9 cellular contexts compared by ENCODE assay signal in genomic region chrX:49167740-49168108, GRCh38. TPM values are rescaled to one million over a fixed set of nuclear protein-coding genes. Genes with fewer than 3 reads are reported as not detected.
DNase-seq lines count a peak whose midpoint lies in the region; ATAC-seq, FAIRE-seq and TF ChIP-seq lines count a peak whose summit lies in the region.
"Had no signal": no experiment of that assay in that cellular context is flagged by ENCODE, and none has a peak within 500 bp of the region (broad histone marks: within the 10 kb centered on the region; RNA-seq: fewer than 3 reads in every experiment).

No MANE protein-coding gene starts in this region.

- no peak for ATAC-seq in activated naive CD8-positive, alpha-beta T cell treated with anti-CD3 and anti-CD28 coated beads, Interleukin-2, amount 50 U/mL, for 24 hours
- ATAC-seq in GM21529 (IDR thresholded peaks at IDR 0.05; ENCODE audit: unreplicated experiment) (no peak), HG02885 (IDR thresholded peaks at IDR 0.05; ENCODE audit: poor library complexity, unreplicated experiment) (no peak)

- no peak for TF ChIP-seq CTCF in kidney (IDR thresholded peaks at IDR 0.05; ENCODE audit: borderline replicate concordance, extremely low read depth, insufficient read depth)

- DNase-seq in T-helper 1 cell = no peak
- DNase-seq in activated naive CD8-positive, alpha-beta T cell treated with anti-CD3 and anti-CD28 coated beads, Interleukin-2, amount 50 U/mL, for 24 hours = no peak
- DNase-seq in kidney = no peak
- DNase-seq in occipital lobe (lab: John Stamatoyannopoulos, UW) = no peak

- H3K4me3 ChIP-seq in kidney (ENCODE audit: low read length in 2 of 2) = peak overlapping the region; percentile 24 to 35
- peak overlapping the region; percentile 38 to 53 (median 48) for H3K4me3 ChIP-seq in subcutaneous abdominal adipose tissue (ENCODE audit: low read depth in 1 of 5, low read length in 5 of 5)

- H3K27me3 Mint-ChIP-seq in T-helper 1 cell treated with Interleukin-12 subunit alpha and Interleukin-12 subunit beta and Interleukin-4 antibody, amounts not matched to agents 30 μg/mL and 1 μg/mL, for 36 hours (ENCODE audit: low read depth) = no peaks in the 10 kb centered on the region
- H3K27me3 Mint-ChIP-seq in activated naive CD8-positive, alpha-beta T cell treated with anti-CD3 and anti-CD28 coated beads, Interleukin-2, amount 50 U/mL, for 24 hours = no peaks in the 10 kb centered on the region

- no peaks in the 10 kb centered on the region for H3K9me3 Mint-ChIP-seq in T-helper 1 cell treated with Interleukin-12 subunit alpha and Interleukin-12 subunit beta and Interleukin-4 antibody, amounts not matched to agents 30 μg/mL and 1 μg/mL, for 36 hours
- H3K9me3 Mint-ChIP-seq in activated naive CD8-positive, alpha-beta T cell treated with anti-CD3 and anti-CD28 coated beads, Interleukin-2, amount 50 U/mL, for 24 hours = no peaks in the 10 kb centered on the region

- peak overlapping the region; percentile 80 for H3K4me3 Mint-ChIP-seq in T-helper 1 cell treated with Interleukin-12 subunit alpha and Interleukin-12 subunit beta and Interleukin-4 antibody, amounts not matched to agents 30 μg/mL and 1 μg/mL, for 36 hours
- peak overlapping the region; percentile 84 for H3K4me3 Mint-ChIP-seq in activated naive CD8-positive, alpha-beta T cell treated with anti-CD3 and anti-CD28 coated beads, Interleukin-2, amount 50 U/mL, for 24 hours

- peaks cover 26% of the 10 kb centered on the region for H3K4me1 Mint-ChIP-seq in T-helper 1 cell treated with Interleukin-12 subunit alpha and Interleukin-12 subunit beta and Interleukin-4 antibody, amounts not matched to agents 30 μg/mL and 1 μg/mL, for 36 hours (ENCODE audit: low read depth)
- peaks cover 43% of the 10 kb centered on the region for H3K4me1 Mint-ChIP-seq in activated naive CD8-positive, alpha-beta T cell treated with anti-CD3 and anti-CD28 coated beads, Interleukin-2, amount 50 U/mL, for 24 hours

- H3K36me3 ChIP-seq in kidney (ENCODE audit: control insufficient read depth in 1 of 2, insufficient read depth in 2 of 2, low read length in 2 of 2) (no peaks in the 10 kb centered on the region), subcutaneous abdominal adipose tissue (ENCODE audit: control insufficient read depth in 5 of 5, insufficient read depth in 5 of 5, low read length in 5 of 5) (no peaks in the 10 kb centered on the region)

- H3K36me3 Mint-ChIP-seq in T-helper 1 cell treated with Interleukin-12 subunit alpha and Interleukin-12 subunit beta and Interleukin-4 antibody, amounts not matched to agents 30 μg/mL and 1 μg/mL, for 36 hours (ENCODE audit: low read depth) = no peaks in the 10 kb centered on the region
- H3K36me3 Mint-ChIP-seq in activated naive CD8-positive, alpha-beta T cell treated with anti-CD3 and anti-CD28 coated beads, Interleukin-2, amount 50 U/mL, for 24 hours (ENCODE audit: low read depth) = peaks cover 2% of the 10 kb centered on the region

- no peaks in the 10 kb centered on the region for H3K9me3 ChIP-seq in kidney (ENCODE audit: control insufficient read depth in 1 of 2, low read length in 2 of 2)
- no peaks in the 10 kb centered on the region for H3K9me3 ChIP-seq in subcutaneous abdominal adipose tissue (ENCODE audit: control insufficient read depth in 5 of 5, low read length in 5 of 5)

- peaks cover 0 to 5% (median 0%) of the 10 kb centered on the region in 5 donors for H3K27me3 ChIP-seq in subcutaneous abdominal adipose tissue (ENCODE audit: control insufficient read depth in 5 of 5, insufficient read depth in 4 of 5, low read length in 5 of 5)

- peak overlapping the region in 1 of 2 donors; percentile 40 for H3K9ac ChIP-seq in kidney (ENCODE audit: low read length in 2 of 2)
- H3K9ac ChIP-seq in subcutaneous abdominal adipose tissue (ENCODE audit: low read length in 5 of 5) = peak overlapping the region in 2 of 5 donors; percentile 1 to 23

- peak overlapping the region; percentile 95 for H3K27ac Mint-ChIP-seq in T-helper 1 cell treated with Interleukin-12 subunit alpha and Interleukin-12 subunit beta and Interleukin-4 antibody, amounts not matched to agents 30 μg/mL and 1 μg/mL, for 36 hours
- peak overlapping the region; percentile 93 for H3K27ac Mint-ChIP-seq in activated naive CD8-positive, alpha-beta T cell treated with anti-CD3 and anti-CD28 coated beads, Interleukin-2, amount 50 U/mL, for 24 hours

- peak overlapping the region; percentile 79 to 92 for H3K27ac ChIP-seq in kidney (ENCODE audit: low read depth in 2 of 2, low read length in 2 of 2)
- H3K27ac ChIP-seq in subcutaneous abdominal adipose tissue (ENCODE audit: low read depth, low read length) = peak overlapping the region; percentile 66

- no peak for FAIRE-seq in kidney (lab: Jason Lieb, UNC)
- FAIRE-seq: A204.1 had no signal

- no peaks in the 10 kb centered on the region for H3K4me1 ChIP-seq in kidney (ENCODE audit: control insufficient read depth in 1 of 2, insufficient read depth in 1 of 2, low read depth in 1 of 2, low read length in 2 of 2)
- H3K4me1 ChIP-seq in subcutaneous abdominal adipose tissue (ENCODE audit: control insufficient read depth in 5 of 5, insufficient read depth in 5 of 5, low read length in 5 of 5) = peaks cover 0 to 44% (median 24%) of the 10 kb centered on the region in 5 donors

- intact Hi-C loops in kidney (cut with DNase I) = no loop called here

RNA-seq across cellular contexts. Expression of gene PLP2, which starts 4.0 kb away (rescaled TPM):
- 139 TPM for total RNA-seq in kidney
- polyA plus RNA-seq in kidney (ENCODE audit: insufficient read depth, low read depth, low replicate concordance) = 58.6 TPM
- total RNA-seq in occipital lobe = 0.62 TPM

RNA-seq across cellular contexts. Expression of gene MAGIX, which starts 5.2 kb away (rescaled TPM):
- total RNA-seq in kidney (11.6 TPM), occipital lobe (3.4 TPM)
- 34.0 TPM for polyA plus RNA-seq in kidney (ENCODE audit: insufficient read depth, low read depth, low replicate concordance)

RNA-seq across cellular contexts. Expression of gene PRICKLE3, which starts 18.4 kb away (rescaled TPM):
- total RNA-seq in kidney (11.6 TPM), occipital lobe (0.47 TPM)
- 3.4 TPM for polyA plus RNA-seq in kidney (ENCODE audit: insufficient read depth, low read depth, low replicate concordance)

RNA-seq across cellular contexts. Expression of gene SYP, which starts 32.3 kb away (rescaled TPM):
- total RNA-seq in kidney (4.0 TPM), occipital lobe (158 TPM)
- polyA plus RNA-seq in kidney (ENCODE audit: insufficient read depth, low read depth, low replicate concordance) = 7.2 TPM

RNA-seq across cellular contexts. Expression of gene GPKOW, which starts 44.2 kb away (rescaled TPM):
- total RNA-seq in kidney = 20.4 TPM
- 21.4 TPM for polyA plus RNA-seq in kidney (ENCODE audit: insufficient read depth, low read depth, low replicate concordance)
- 18.2 TPM for total RNA-seq in occipital lobe

Comparison
In these comparisons a context has a peak if more than half of its experiments do, and no peak if none do; other contexts are left out.
1. RNA of gene PLP2, which starts 4.0 kb away (total RNA-seq): 139 TPM in kidney (single experiment); 0.62 TPM in occipital lobe (single experiment); every median in the first group is over 10 times any median in the second.